13 cellular contexts compared by ENCODE assay signal in the genomic region with DNA sequence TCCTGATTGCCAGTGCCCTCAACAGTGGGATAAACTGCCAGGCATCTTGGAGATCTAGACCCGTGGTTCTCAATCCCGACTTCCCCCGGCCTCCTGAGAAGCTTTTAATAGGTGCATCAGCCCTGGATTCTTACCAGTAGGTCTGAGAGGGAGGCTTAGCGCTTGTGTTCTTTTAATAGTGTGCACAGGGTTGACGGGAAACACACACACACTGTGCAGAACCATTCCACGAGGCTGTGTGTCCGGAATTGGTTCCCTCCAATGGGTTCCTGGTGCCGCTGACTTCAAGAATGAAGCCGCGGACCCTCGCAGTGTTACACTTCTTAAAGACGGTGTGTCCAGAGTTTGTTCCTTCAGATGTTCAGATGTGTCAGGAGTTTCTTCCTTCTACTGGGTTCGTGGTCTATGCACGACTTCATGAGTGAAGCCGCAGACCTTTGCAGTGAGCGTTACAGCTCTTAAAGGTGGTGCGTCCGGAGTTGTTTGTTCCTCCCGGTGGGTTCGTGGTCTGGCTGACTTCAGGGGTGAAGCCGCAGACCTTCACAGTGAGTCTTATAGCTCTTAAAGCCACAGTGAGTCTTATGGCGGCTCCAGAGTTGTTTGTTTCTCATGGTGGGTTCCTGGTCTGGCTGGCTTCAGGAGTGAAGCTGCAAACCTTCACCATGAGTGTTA. TPM values are rescaled to one million over a fixed set of nuclear protein-coding genes. Genes with fewer than 3 reads are reported as not detected.
DNase-seq lines count a peak whose midpoint lies in the region; ATAC-seq and TF ChIP-seq lines count a peak whose summit lies in the region.
"Had no signal": no experiment of that assay in that cellular context is flagged by ENCODE, and none has a peak within 500 bp of the region (broad histone marks: within the 10 kb centered on the region; RNA-seq: fewer than 3 reads in every experiment).

No MANE protein-coding gene starts in this region.

- TF ChIP-seq CTCF in mucosa of descending colon (IDR thresholded peaks at IDR 0.05), result no peak

- intact Hi-C loops in mucosa of descending colon (cut with DNase I, micrococcal nuclease), result no loop called here

- no peak overlapping the region for H3K4me3 ChIP-seq in mucosa of descending colon

- ATAC-seq in effector memory CD8-positive, alpha-beta T cell (replicated peaks), result peak; percentile 83
- ATAC-seq in stimulated activated naive B cell treated with anti-CD40 and anti-IgM and Interleukin-4, amounts not matched to agents 10 μg/mL and 1 μg/mL and 100 μg/mL, for 72 hours (replicated peaks), result peak; percentile 41 to 56
- no peak for ATAC-seq in HG03108 (IDR thresholded peaks at IDR 0.05; ENCODE audit: unreplicated experiment)
- no peak for ATAC-seq in mucosa of descending colon
- no peak for ATAC-seq in HG03095 (IDR thresholded peaks at IDR 0.05; ENCODE audit: unreplicated experiment)

- H3K27ac Mint-ChIP-seq in effector memory CD8-positive, alpha-beta T cell, result peak overlapping the region; percentile 57 to 80
- no peak overlapping the region for H3K27ac Mint-ChIP-seq in stimulated activated naive B cell treated with anti-CD40 and anti-IgM and Interleukin-4, amounts not matched to agents 10 μg/mL and 1 μg/mL and 100 μg/mL, for 72 hours
- H3K27ac Mint-ChIP-seq: progenitor cell of endocrine pancreas had no signal

- H3K9me3 Mint-ChIP-seq in effector memory CD8-positive, alpha-beta T cell, result no peaks in the 10 kb centered on the region
- peaks cover 4 to 6% of the 10 kb centered on the region in 2 donors for H3K9me3 Mint-ChIP-seq in stimulated activated naive B cell treated with anti-CD40 and anti-IgM and Interleukin-4, amounts not matched to agents 10 μg/mL and 1 μg/mL and 100 μg/mL, for 72 hours

- H3K36me3 ChIP-seq in mucosa of descending colon (ENCODE audit: low read depth), result no peaks in the 10 kb centered on the region

- peaks cover 5% of the 10 kb centered on the region for H3K36me3 Mint-ChIP-seq in effector memory CD8-positive, alpha-beta T cell (ENCODE audit: insufficient read depth)
- no peaks in the 10 kb centered on the region for H3K36me3 Mint-ChIP-seq in stimulated activated naive B cell treated with anti-CD40 and anti-IgM and Interleukin-4, amounts not matched to agents 10 μg/mL and 1 μg/mL and 100 μg/mL, for 72 hours

- H3K9me3 ChIP-seq in mucosa of descending colon, result no peaks in the 10 kb centered on the region

- peaks cover 42 to 54% of the 10 kb centered on the region in 2 donors for H3K27me3 Mint-ChIP-seq in effector memory CD8-positive, alpha-beta T cell
- H3K27me3 Mint-ChIP-seq in stimulated activated naive B cell treated with anti-CD40 and anti-IgM and Interleukin-4, amounts not matched to agents 10 μg/mL and 1 μg/mL and 100 μg/mL, for 72 hours, result peaks cover 65 to 67% of the 10 kb centered on the region in 2 donors
- H3K27me3 Mint-ChIP-seq: progenitor cell of endocrine pancreas had no signal

- peak; percentile 56 for DNase-seq in activated gamma-delta T cell treated with Interleukin-2 at 50 U/mL for 16 hours
- no peak for DNase-seq in activated gamma-delta T cell (lab: John Stamatoyannopoulos, UW)
- DNase-seq in activated CD8-positive, alpha-beta memory T cell treated with anti-CD3 and anti-CD28 coated beads for 24 hours, result peak; percentile 77
- peak; percentile 54 to 62 (median 56) for DNase-seq in effector memory CD8-positive, alpha-beta T cell
- DNase-seq in stimulated activated naive B cell treated with anti-CD40 and anti-IgM and Interleukin-4, amounts not matched to agents 10 μg/mL and 1 μg/mL and 100 μg/mL, for 72 hours, result no peak
- no peak for DNase-seq in mucosa of descending colon
- DNase-seq: cortex of kidney, EL, Kasumi-1, mesendoderm had no signal

- peaks cover 10% of the 10 kb centered on the region for H3K4me1 ChIP-seq in mucosa of descending colon (ENCODE audit: low read depth)

- peak overlapping the region; percentile 81 to 85 for H3K4me3 Mint-ChIP-seq in effector memory CD8-positive, alpha-beta T cell
- H3K4me3 Mint-ChIP-seq in stimulated activated naive B cell treated with anti-CD40 and anti-IgM and Interleukin-4, amounts not matched to agents 10 μg/mL and 1 μg/mL and 100 μg/mL, for 72 hours, result peak overlapping the region; percentile 28 to 51

- peaks cover 31 to 38% of the 10 kb centered on the region in 2 donors for H3K4me1 Mint-ChIP-seq in effector memory CD8-positive, alpha-beta T cell (ENCODE audit: low read depth in 2 of 2)
- H3K4me1 Mint-ChIP-seq in stimulated activated naive B cell treated with anti-CD40 and anti-IgM and Interleukin-4, amounts not matched to agents 10 μg/mL and 1 μg/mL and 100 μg/mL, for 72 hours, result peaks cover 9 to 19% of the 10 kb centered on the region in 2 donors

RNA-seq across cellular contexts. Expression of a gene that starts 46.6 kb away (rescaled TPM):
- 100 to 1,000 TPM; 107 to 326 (median 174) TPM for total RNA-seq in mucosa of descending colon
- total RNA-seq: progenitor cell of endocrine pancreas had no signal

Comparison
In these comparisons a context has a peak if more than half of its experiments do, and no peak if none do; other contexts are left out.
1. DNase-seq: peak in activated gamma-delta T cell treated with Interleukin-2 at 50 U/mL for 16 hours (single experiment), activated CD8-positive, alpha-beta memory T cell treated with anti-CD3 and anti-CD28 coated beads for 24 hours (single experiment) and effector memory CD8-positive, alpha-beta T cell (3 of 3); none in activated gamma-delta T cell (single experiment), stimulated activated naive B cell treated with anti-CD40 and anti-IgM and Interleukin-4, amounts not matched to agents 10 μg/mL and 1 μg/mL and 100 μg/mL, for 72 hours (single experiment) and mucosa of descending colon (0 of 3).
2. ATAC-seq: peak in effector memory CD8-positive, alpha-beta T cell (single experiment) and stimulated activated naive B cell treated with anti-CD40 and anti-IgM and Interleukin-4, amounts not matched to agents 10 μg/mL and 1 μg/mL and 100 μg/mL, for 72 hours (2 of 2); none in HG03108 (single experiment), mucosa of descending colon (single experiment) and HG03095 (single experiment).